In genomic region chr11:47051217-47051616, GRCh38 we compare ENCODE assay signal across 22 cellular contexts.
A peak's percentile ranks its signal among the peaks of the same experiment; 100 is the strongest.
DNase-seq lines count a peak whose midpoint lies in the region; ATAC-seq, FAIRE-seq and TF ChIP-seq lines count a peak whose summit lies in the region.
"Had no signal": no experiment of that assay in that cellular context is flagged by ENCODE, and none has a peak within 500 bp of the region (broad histone marks: within the 10 kb centered on the region; RNA-seq: fewer than 3 reads in every experiment).

No MANE protein-coding gene starts in this region.

- ATAC-seq in left ventricle myocardium superior (peak; percentile 94), HG02759 (IDR thresholded peaks at IDR 0.05; ENCODE audit: unreplicated experiment) (no peak)
- ATAC-seq in activated T-cell treated with anti-CD3 and anti-CD28 coated beads, Interleukin-2, amount 50 U/mL, for 4 hours, result no peak

- H3K36me3 Mint-ChIP-seq in type B pancreatic cell, result peaks cover 13% of the 10 kb centered on the region
- peaks cover 20% of the 10 kb centered on the region for H3K36me3 Mint-ChIP-seq in activated T-cell treated with anti-CD3 and anti-CD28 coated beads, Interleukin-2, amount 50 U/mL, for 4 hours (ENCODE audit: insufficient read depth)

- H3K27me3 Mint-ChIP-seq in type B pancreatic cell, result no peaks in the 10 kb centered on the region
- no peaks in the 10 kb centered on the region for H3K27me3 Mint-ChIP-seq in activated T-cell treated with anti-CD3 and anti-CD28 coated beads, Interleukin-2, amount 50 U/mL, for 4 hours (ENCODE audit: low read depth)
- H3K27me3 Mint-ChIP-seq: dendritic cell treated with granulocyte-macrophage colony-stimulating factor and Interleukin-4, amounts not matched to agents 40 ng/mL and 50 ng/mL, for 4 days; stimulated activated naive CD8-positive, alpha-beta T cell treated with anti-CD3 and anti-CD28 coated beads, Interleukin-15, Interleukin-2, amounts not matched to agents 100 ng/mL and 50 ng/mL, for 24 hours had no signal

- no peaks in the 10 kb centered on the region for H3K9me3 Mint-ChIP-seq in type B pancreatic cell
- no peaks in the 10 kb centered on the region for H3K9me3 Mint-ChIP-seq in activated T-cell treated with anti-CD3 and anti-CD28 coated beads, Interleukin-2, amount 50 U/mL, for 4 hours
- H3K9me3 Mint-ChIP-seq: dendritic cell treated with granulocyte-macrophage colony-stimulating factor and Interleukin-4, amounts not matched to agents 40 ng/mL and 50 ng/mL, for 4 days; stimulated activated naive CD8-positive, alpha-beta T cell treated with anti-CD3 and anti-CD28 coated beads, Interleukin-15, Interleukin-2, amounts not matched to agents 100 ng/mL and 50 ng/mL, for 24 hours had no signal

- H3K4me3 Mint-ChIP-seq in type B pancreatic cell, result peak overlapping the region; percentile 1
- no peak overlapping the region for H3K4me3 Mint-ChIP-seq in activated T-cell treated with anti-CD3 and anti-CD28 coated beads, Interleukin-2, amount 50 U/mL, for 4 hours
- H3K4me3 Mint-ChIP-seq: dendritic cell treated with granulocyte-macrophage colony-stimulating factor and Interleukin-4, amounts not matched to agents 40 ng/mL and 50 ng/mL, for 4 days; stimulated activated naive CD8-positive, alpha-beta T cell treated with anti-CD3 and anti-CD28 coated beads, Interleukin-15, Interleukin-2, amounts not matched to agents 100 ng/mL and 50 ng/mL, for 24 hours had no signal

- no peak overlapping the region for H3K4me3 ChIP-seq in choroid plexus epithelial cell (ENCODE audit: low read depth, low read length)
- H3K4me3 ChIP-seq: ascending aorta, SJCRH30 had no signal

- intact Hi-C loops in left ventricle myocardium superior (cut with micrococcal nuclease), result no loop called here

- peak overlapping the region; percentile 11 for H3K27ac Mint-ChIP-seq in type B pancreatic cell
- H3K27ac Mint-ChIP-seq: dendritic cell treated with granulocyte-macrophage colony-stimulating factor and Interleukin-4, amounts not matched to agents 40 ng/mL and 50 ng/mL, for 4 days; stimulated activated naive CD8-positive, alpha-beta T cell treated with anti-CD3 and anti-CD28 coated beads, Interleukin-15, Interleukin-2, amounts not matched to agents 100 ng/mL and 50 ng/mL, for 24 hours had no signal

- FAIRE-seq in frontal cortex (lab: Jason Lieb, UNC), result no peak
- FAIRE-seq: endothelial cell of umbilical vein had no signal

- peaks cover 13% of the 10 kb centered on the region for H3K4me1 Mint-ChIP-seq in type B pancreatic cell (ENCODE audit: unreplicated experiment)
- no peaks in the 10 kb centered on the region for H3K4me1 Mint-ChIP-seq in activated T-cell treated with anti-CD3 and anti-CD28 coated beads, Interleukin-2, amount 50 U/mL, for 4 hours (ENCODE audit: low read depth)

- DNase-seq in LHCN-M2 (ENCODE audit: low read depth) (peak; percentile 15), choroid plexus epithelial cell (ENCODE audit: low read depth) (peak; percentile 30), left ventricle myocardium superior (no peak), type B pancreatic cell (ENCODE audit: extremely low spot score, unreplicated experiment) (no peak), frontal cortex (ENCODE audit: low spot score in 2 of 2) (no peak)
- no peak for DNase-seq in activated T-cell treated with anti-CD3 and anti-CD28 coated beads, Interleukin-2, amount 50 U/mL, for 4 hours
- DNase-seq: activated CD4-positive, alpha-beta T cell treated with anti-CD3 and anti-CD28 coated beads, Interleukin-2, amount 50 U/mL, for 4 hours; activated naive CD4-positive, alpha-beta T cell; glutamatergic neuron; Karpas-422; NCI-H1417; NCI-H526 treated with DMSO at 0.1 percent for 48 hours; nucleus accumbens; SJCRH30; T-helper 2 cell; trophoblast cell; WERI-Rb-1 had no signal

- TF ChIP-seq CTCF in choroid plexus epithelial cell (conservative IDR thresholded peaks at IDR 0.05; ENCODE audit: low read depth, low read length) (no peak), type B pancreatic cell (conservative IDR thresholded peaks at IDR 0.05) (no peak)

Comparison
In these comparisons a context has a peak if more than half of its experiments do, and no peak if none do; other contexts are left out.
1. DNase-seq: peak in LHCN-M2 (single experiment) and choroid plexus epithelial cell (single experiment); none in left ventricle myocardium superior (single experiment), type B pancreatic cell (single experiment), frontal cortex (0 of 2) and activated T-cell treated with anti-CD3 and anti-CD28 coated beads, Interleukin-2, amount 50 U/mL, for 4 hours (single experiment).